Comparison of ENCODE assay signal across 18 cellular contexts in genomic region chr6:144178323-144178722, GRCh38.
"Had no signal": no experiment of that assay in that cellular context is flagged by ENCODE, and none has a peak within 500 bp of the region (broad histone marks: within the 10 kb centered on the region; RNA-seq: fewer than 3 reads in every experiment).

No MANE protein-coding gene starts in this region.

- H3K36me3 Mint-ChIP-seq: brain had no signal

- H3K4me3 ChIP-seq: colonic mucosa, lower lobe of right lung, sigmoid colon, tibial nerve, vagina had no signal

- H3K9me3 Mint-ChIP-seq: activated naive CD8-positive, alpha-beta T cell treated with anti-CD3 and anti-CD28 coated beads, Interleukin-2, amount 10 ng/mL, durations not matched to agents 7 days and 5 days; natural killer cell treated with Interleukin-12 subunit alpha and Interleukin-12 subunit beta and Interleukin-15 and Interleukin-18, amount 100 ng/mL, for 72 hours had no signal

- H3K27ac Mint-ChIP-seq: activated naive CD8-positive, alpha-beta T cell treated with anti-CD3 and anti-CD28 coated beads, Interleukin-2, amount 10 ng/mL, durations not matched to agents 7 days and 5 days; brain had no signal

- H3K27me3 Mint-ChIP-seq: activated CD4-positive, alpha-beta T cell treated with anti-CD3 and anti-CD28 coated beads, Interleukin-2, amount 10 ng/mL, durations not matched to agents 24 days and 14 days; activated naive CD8-positive, alpha-beta T cell treated with anti-CD3 and anti-CD28 coated beads, Interleukin-2, amount 10 ng/mL, durations not matched to agents 7 days and 5 days; natural killer cell treated with Interleukin-12 subunit alpha and Interleukin-12 subunit beta and Interleukin-15 and Interleukin-18, amount 100 ng/mL, for 72 hours had no signal

- ATAC-seq: foreskin keratinocyte; left colon; lower lobe of right lung; natural killer cell treated with Interleukin-12 subunit alpha and Interleukin-12 subunit beta and Interleukin-15 and Interleukin-18, amount 100 ng/mL, for 72 hours had no signal

- H3K4me1 ChIP-seq: colonic mucosa, foreskin keratinocyte, parathyroid adenoma, sigmoid colon, tibial nerve, vagina had no signal

- H3K4me1 Mint-ChIP-seq: brain had no signal

- DNase-seq: activated CD4-positive, alpha-beta T cell treated with anti-CD3 and anti-CD28 coated beads, Interleukin-2, amount 10 ng/mL, durations not matched to agents 24 days and 14 days; activated effector memory CD4-positive, alpha-beta T cell treated with anti-CD3 and anti-CD28 coated beads, Interleukin-2, amount 50 U/mL, for 16 hours; activated naive CD8-positive, alpha-beta T cell treated with anti-CD3 and anti-CD28 coated beads, Interleukin-2, amount 10 ng/mL, durations not matched to agents 7 days and 5 days; caudate nucleus; colonic mucosa; foreskin keratinocyte; glutamatergic neuron; hippocampal formation; left colon; lower lobe of right lung; sigmoid colon; stimulated activated naive CD4-positive, alpha-beta T cell; SW 1271 had no signal

- H3K27ac ChIP-seq: colonic mucosa, foreskin keratinocyte, lower lobe of right lung, parathyroid adenoma, sigmoid colon, tibial nerve, vagina had no signal

- H3K36me3 ChIP-seq: colonic mucosa, lower lobe of right lung, sigmoid colon, tibial nerve, vagina had no signal

- H3K4me3 Mint-ChIP-seq: activated CD4-positive, alpha-beta T cell treated with anti-CD3 and anti-CD28 coated beads, Interleukin-2, amount 10 ng/mL, durations not matched to agents 24 days and 14 days; activated naive CD8-positive, alpha-beta T cell treated with anti-CD3 and anti-CD28 coated beads, Interleukin-2, amount 10 ng/mL, durations not matched to agents 7 days and 5 days; brain had no signal
